In the genomic region with DNA sequence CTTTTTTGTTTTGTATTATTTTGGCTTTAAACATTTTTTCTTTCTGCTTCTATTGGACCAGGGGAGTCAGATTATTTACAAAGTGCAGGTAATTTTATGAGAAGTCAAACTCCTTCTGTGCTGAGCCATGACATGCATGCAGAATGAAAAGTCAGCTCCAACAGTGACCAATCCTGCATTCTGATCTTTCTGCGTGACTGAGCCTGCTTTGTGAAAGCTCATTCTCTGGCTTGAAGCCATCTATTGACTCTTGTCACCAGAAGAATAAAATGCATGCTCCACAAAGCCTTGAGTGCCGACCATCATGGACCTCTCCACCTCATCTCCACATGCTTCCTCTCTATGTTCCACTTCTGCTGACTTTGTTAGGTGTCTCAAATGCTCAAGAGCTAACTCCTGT, we compare ENCODE assay signal across 1 cellular context.
TF ChIP-seq lines count a peak whose summit lies in the region.

No MANE protein-coding gene starts in this region.

TF ChIP-seq in GM12878, 131 proteins besides CTCF, POLR2A, EP300 and RAD21 (continued from another document):
- TF ChIP-seq, protein P1, sequence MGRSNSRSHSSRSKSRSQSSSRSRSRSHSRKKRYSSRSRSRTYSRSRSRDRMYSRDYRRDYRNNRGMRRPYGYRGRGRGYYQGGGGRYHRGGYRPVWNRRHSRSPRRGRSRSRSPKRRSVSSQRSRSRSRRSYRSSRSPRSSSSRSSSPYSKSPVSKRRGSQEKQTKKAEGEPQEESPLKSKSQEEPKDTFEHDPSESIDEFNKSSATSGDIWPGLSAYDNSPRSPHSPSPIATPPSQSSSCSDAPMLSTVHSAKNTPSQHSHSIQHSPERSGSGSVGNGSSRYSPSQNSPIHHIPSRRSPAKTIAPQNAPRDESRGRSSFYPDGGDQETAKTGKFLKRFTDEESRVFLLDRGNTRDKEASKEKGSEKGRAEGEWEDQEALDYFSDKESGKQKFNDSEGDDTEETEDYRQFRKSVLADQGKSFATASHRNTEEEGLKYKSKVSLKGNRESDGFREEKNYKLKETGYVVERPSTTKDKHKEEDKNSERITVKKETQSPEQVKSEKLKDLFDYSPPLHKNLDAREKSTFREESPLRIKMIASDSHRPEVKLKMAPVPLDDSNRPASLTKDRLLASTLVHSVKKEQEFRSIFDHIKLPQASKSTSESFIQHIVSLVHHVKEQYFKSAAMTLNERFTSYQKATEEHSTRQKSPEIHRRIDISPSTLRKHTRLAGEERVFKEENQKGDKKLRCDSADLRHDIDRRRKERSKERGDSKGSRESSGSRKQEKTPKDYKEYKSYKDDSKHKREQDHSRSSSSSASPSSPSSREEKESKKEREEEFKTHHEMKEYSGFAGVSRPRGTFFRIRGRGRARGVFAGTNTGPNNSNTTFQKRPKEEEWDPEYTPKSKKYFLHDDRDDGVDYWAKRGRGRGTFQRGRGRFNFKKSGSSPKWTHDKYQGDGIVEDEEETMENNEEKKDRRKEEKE (IDR thresholded peaks at IDR 0.05), result no peak
- no peak for TF ChIP-seq ESRRA (IDR thresholded peaks at IDR 0.05; ENCODE audit: low read length)
- no peak for TF ChIP-seq HDAC6 (IDR thresholded peaks at IDR 0.05; ENCODE audit: unreplicated experiment)
- TF ChIP-seq CBX5 (IDR thresholded peaks at IDR 0.05; ENCODE audit: low read depth), result no peak
TF ChIP-seq in GM12878: peak in this region for 0.
